Comparison of ENCODE assay signal across 15 cellular contexts in genomic region chr7:1508277-1508758, GRCh38. TPM values are rescaled to one million over a fixed set of nuclear protein-coding genes. Genes with fewer than 3 reads are reported as not detected.
A peak's percentile ranks its signal among the peaks of the same experiment; 100 is the strongest.
DNase-seq lines count a peak whose midpoint lies in the region; ATAC-seq lines count a peak whose summit lies in the region.
"Had no signal": no experiment of that assay in that cellular context is flagged by ENCODE, and none has a peak within 500 bp of the region (broad histone marks: within the 10 kb centered on the region; RNA-seq: fewer than 3 reads in every experiment).

No MANE protein-coding gene starts in this region.

- H4K91ac ChIP-seq in trophoblast cell (ENCODE audit: low read depth, low read length): peak overlapping the region; percentile 51

- no peaks in the 10 kb centered on the region for H3K27me3 Mint-ChIP-seq in activated CD8-positive, alpha-beta memory T cell treated with anti-CD3 and anti-CD28 coated beads, Interleukin-2, amount 10 ng/mL, durations not matched to agents 7 days and 5 days
- H3K27me3 Mint-ChIP-seq in activated naive CD8-positive, alpha-beta T cell: no peaks in the 10 kb centered on the region

- H4K8ac ChIP-seq in trophoblast cell (ENCODE audit: low read depth, low read length): no peak overlapping the region

- H3K4me1 ChIP-seq in trophoblast cell (ENCODE audit: control insufficient read depth in 1 of 2, insufficient read depth in 2 of 2, low read length in 2 of 2): peaks cover 2 to 5% of the 10 kb centered on the region in 2 experiments

- H2AFZ ChIP-seq in trophoblast cell (ENCODE audit: insufficient read depth, low read length, poor library complexity): no peak overlapping the region

- no peak overlapping the region for H3K14ac ChIP-seq in trophoblast cell (ENCODE audit: low read length)

- peaks cover 8% of the 10 kb centered on the region for H3K79me1 ChIP-seq in trophoblast cell (ENCODE audit: low read length)

- no peak for ATAC-seq in activated CD8-positive, alpha-beta memory T cell treated with anti-CD3 and anti-CD28 coated beads, Interleukin-2, amount 10 ng/mL, durations not matched to agents 7 days and 5 days
- no peak for ATAC-seq in HG03095 (IDR thresholded peaks at IDR 0.05; ENCODE audit: unreplicated experiment)
- no peak for ATAC-seq in GM21825 (IDR thresholded peaks at IDR 0.05; ENCODE audit: unreplicated experiment)
- ATAC-seq: left lobe of liver had no signal

- H3K4me3 ChIP-seq in trophoblast cell (ENCODE audit: low read depth, low read length): no peak overlapping the region
- H3K4me3 ChIP-seq: tibial artery had no signal

- CTCF ChIA-PET in activated CD8-positive, alpha-beta memory T cell treated with anti-CD3 and anti-CD28 coated beads, Interleukin-2, amount 10 ng/mL, durations not matched to agents 7 days and 5 days (lab: Charles Lee): interaction anchor here (0.8 to 2.1 kb wide), 3 partner anchors 24 to 1244 kb away, joined by 3 to 4 read pairs (median 3); partner anchors contain the start of gene TMEM184A

- no peak overlapping the region for H3K18ac ChIP-seq in trophoblast cell (ENCODE audit: low read length)

- no peaks in the 10 kb centered on the region for H3K9me3 Mint-ChIP-seq in activated CD8-positive, alpha-beta memory T cell treated with anti-CD3 and anti-CD28 coated beads, Interleukin-2, amount 10 ng/mL, durations not matched to agents 7 days and 5 days (ENCODE audit: low read depth)
- no peaks in the 10 kb centered on the region for H3K9me3 Mint-ChIP-seq in activated naive CD8-positive, alpha-beta T cell (ENCODE audit: low read depth)
- H3K9me3 Mint-ChIP-seq: central memory CD8-positive, alpha-beta T cell had no signal

- no CpG with 5 or more reads among the region's 10 CpGs for WGBS in trophoblast cell (ENCODE audit: extremely low coverage, insufficient coverage, insufficient read length)

- H3K9me3 ChIP-seq in KOPT-K1 (ENCODE audit: insufficient read depth, low read length, poor library complexity, severe bottlenecking) (no peaks in the 10 kb centered on the region), trophoblast cell (ENCODE audit: insufficient read depth, low read depth, low read length) (no peaks in the 10 kb centered on the region)
- H3K9me3 ChIP-seq: tibial artery had no signal

- no peak overlapping the region for H2BK12ac ChIP-seq in trophoblast cell (ENCODE audit: low read length)

- no peak overlapping the region for H3K23ac ChIP-seq in trophoblast cell (ENCODE audit: low read length)

- no peak overlapping the region for H4K12ac ChIP-seq in trophoblast cell (ENCODE audit: low read depth, low read length)

- H2BK120ac ChIP-seq in trophoblast cell (ENCODE audit: insufficient read depth, low read length, poor library complexity): no peak overlapping the region

- H3K4me3 Mint-ChIP-seq in activated CD8-positive, alpha-beta memory T cell treated with anti-CD3 and anti-CD28 coated beads, Interleukin-2, amount 10 ng/mL, durations not matched to agents 7 days and 5 days: no peak overlapping the region
- H3K4me3 Mint-ChIP-seq in activated naive CD8-positive, alpha-beta T cell: peak overlapping the region; percentile 60

- H3K4me2 ChIP-seq in trophoblast cell (ENCODE audit: low read length): no peak overlapping the region

- H3K4ac ChIP-seq in trophoblast cell (ENCODE audit: low read depth, low read length): no peak overlapping the region

- no peak overlapping the region for H2AK5ac ChIP-seq in trophoblast cell (ENCODE audit: low read length)

- no peak overlapping the region for H3K9ac ChIP-seq in trophoblast cell (ENCODE audit: low read length)

- no peak overlapping the region for H2BK5ac ChIP-seq in trophoblast cell (ENCODE audit: low read depth, low read length, poor library complexity)

- peak overlapping the region; percentile 96 for H3K27ac ChIP-seq in KOPT-K1 (ENCODE audit: low read depth, low read length, poor library complexity, severe bottlenecking)
- H3K27ac ChIP-seq in trophoblast cell (ENCODE audit: low read depth, low read length): no peak overlapping the region
- H3K27ac ChIP-seq: tibial artery had no signal

- no peak for DNase-seq in activated CD8-positive, alpha-beta memory T cell treated with anti-CD3 and anti-CD28 coated beads, Interleukin-2, amount 10 ng/mL, durations not matched to agents 7 days and 5 days
- no peak for DNase-seq in activated CD8-positive, alpha-beta memory T cell treated with anti-CD3 and anti-CD28 coated beads for 24 hours
- DNase-seq in trophoblast cell: peak in 1 of 2 donors; percentile 49
- DNase-seq in occipital lobe (lab: John Stamatoyannopoulos, UW): no peak
- DNase-seq: IMR-90, NCI-H1436 treated with DMSO at 0.1 percent for 48 hours, NCI-H446, retina, tibial artery had no signal

- H3K36me3 Mint-ChIP-seq in activated CD8-positive, alpha-beta memory T cell treated with anti-CD3 and anti-CD28 coated beads, Interleukin-2, amount 10 ng/mL, durations not matched to agents 7 days and 5 days: no peaks in the 10 kb centered on the region
- no peaks in the 10 kb centered on the region for H3K36me3 Mint-ChIP-seq in activated naive CD8-positive, alpha-beta T cell

- H3K27me3 ChIP-seq in trophoblast cell (ENCODE audit: insufficient read depth, low read length): no peaks in the 10 kb centered on the region
- H3K27me3 ChIP-seq: tibial artery had no signal

- no peaks in the 10 kb centered on the region for H3K36me3 ChIP-seq in KOPT-K1 (ENCODE audit: insufficient read depth, low read length)
- no peaks in the 10 kb centered on the region for H3K36me3 ChIP-seq in trophoblast cell (ENCODE audit: control insufficient read depth in 1 of 2, insufficient read depth in 2 of 2, low read length in 2 of 2)
- H3K36me3 ChIP-seq: tibial artery had no signal

- peaks cover 35% of the 10 kb centered on the region for H3K4me1 Mint-ChIP-seq in activated CD8-positive, alpha-beta memory T cell treated with anti-CD3 and anti-CD28 coated beads, Interleukin-2, amount 10 ng/mL, durations not matched to agents 7 days and 5 days
- peaks cover 48% of the 10 kb centered on the region for H3K4me1 Mint-ChIP-seq in activated naive CD8-positive, alpha-beta T cell (ENCODE audit: low read depth)

- H3K27ac Mint-ChIP-seq in activated CD8-positive, alpha-beta memory T cell treated with anti-CD3 and anti-CD28 coated beads, Interleukin-2, amount 10 ng/mL, durations not matched to agents 7 days and 5 days: peak overlapping the region; percentile 75
- peak overlapping the region; percentile 68 for H3K27ac Mint-ChIP-seq in activated naive CD8-positive, alpha-beta T cell

- peaks cover 8% of the 10 kb centered on the region for H3K79me2 ChIP-seq in trophoblast cell (ENCODE audit: control insufficient read depth, insufficient read depth, low read length, poor library complexity)

RNA-seq across cellular contexts. Expression of gene INTS1, which starts 4.1 kb away (rescaled TPM):
- total RNA-seq in activated CD8-positive, alpha-beta memory T cell treated with anti-CD3 and anti-CD28 coated beads, Interleukin-2, amount 10 ng/mL, durations not matched to agents 7 days and 5 days: 100 to 1,000 TPM in 1 of 2 experiments, 10 to 100 TPM in 1; 97.5 to 102 TPM
- 35.4 and 39.0 TPM in 2 replicates for polyA plus RNA-seq in trophoblast cell (2013)
- total RNA-seq in occipital lobe: 15.8 TPM

RNA-seq across cellular contexts. Expression of gene MAFK, which starts 22.2 kb away (rescaled TPM):
- 10 to 100 TPM; 22.4 to 22.9 TPM for total RNA-seq in activated CD8-positive, alpha-beta memory T cell treated with anti-CD3 and anti-CD28 coated beads, Interleukin-2, amount 10 ng/mL, durations not matched to agents 7 days and 5 days
- polyA plus RNA-seq in trophoblast cell (2013): 55.4 and 60.1 TPM in 2 replicates
- 6.9 TPM for total RNA-seq in occipital lobe

RNA-seq across cellular contexts. Expression of gene TMEM184A, which starts 47.7 kb away (rescaled TPM):
- total RNA-seq in activated CD8-positive, alpha-beta memory T cell treated with anti-CD3 and anti-CD28 coated beads, Interleukin-2, amount 10 ng/mL, durations not matched to agents 7 days and 5 days: not detected
- polyA plus RNA-seq in trophoblast cell (2013): 10.0 and 10.7 TPM in 2 replicates
- not detected for total RNA-seq in occipital lobe

RNA-seq across cellular contexts. Expression of gene MICALL2, which starts 49.0 kb away (rescaled TPM):
- 1 to 10 TPM; 2.1 to 2.2 TPM for total RNA-seq in activated CD8-positive, alpha-beta memory T cell treated with anti-CD3 and anti-CD28 coated beads, Interleukin-2, amount 10 ng/mL, durations not matched to agents 7 days and 5 days
- 150 and 168 TPM in 2 replicates for polyA plus RNA-seq in trophoblast cell (2013)
- 4.2 TPM for total RNA-seq in occipital lobe
